In the genomic region with DNA sequence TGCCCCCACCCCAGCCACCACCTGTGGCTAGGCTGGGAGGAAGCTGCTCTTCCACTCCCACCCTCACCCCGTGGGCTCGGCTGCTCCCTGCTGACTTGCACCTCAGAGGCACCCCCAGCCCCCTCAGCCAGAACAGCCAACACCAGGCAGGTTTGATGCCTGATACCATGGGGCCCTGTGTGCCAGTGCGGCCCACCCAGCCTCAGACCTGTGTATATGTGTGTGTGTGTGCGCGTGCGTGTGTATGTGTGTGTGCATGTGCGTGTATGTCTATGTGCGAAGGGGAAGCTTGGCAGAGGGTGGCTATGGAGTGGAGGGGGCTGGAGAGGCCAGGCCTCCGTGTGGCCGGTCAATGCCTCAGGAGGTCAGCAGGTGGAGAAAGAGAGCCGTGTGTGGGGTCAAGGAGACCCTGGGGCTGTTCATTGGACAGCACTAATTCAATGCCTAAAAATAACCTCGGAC, we compare ENCODE assay signal across 8 cellular contexts. TPM values are rescaled to one million over a fixed set of nuclear protein-coding genes. Genes with fewer than 3 reads are reported as not detected.
DNase-seq lines count a peak whose midpoint lies in the region; ATAC-seq and TF ChIP-seq lines count a peak whose summit lies in the region.

No MANE protein-coding gene starts in this region.

- no peak for ATAC-seq in HG03354 (IDR thresholded peaks at IDR 0.05; ENCODE audit: poor library complexity, severe bottlenecking, unreplicated experiment)

- no peaks in the 10 kb centered on the region for H3K27me3 Mint-ChIP-seq in osteocyte (ENCODE audit: unreplicated experiment)

- H3K4me1 Mint-ChIP-seq in osteocyte (ENCODE audit: unreplicated experiment), result peaks cover 32% of the 10 kb centered on the region

- peak overlapping the region; percentile 58 for H3K9ac ChIP-seq in NT2/D1 (ENCODE audit: insufficient read length, low read depth)

- no peaks in the 10 kb centered on the region for H3K27me3 ChIP-seq in NT2/D1 (ENCODE audit: insufficient read depth, insufficient read length)

- H3K4me3 ChIP-seq in NT2/D1 (ENCODE audit: insufficient read length, low read depth), result no peak overlapping the region
- no peak overlapping the region for H3K4me3 ChIP-seq in epithelial cell of proximal tubule (ENCODE audit: low read depth, low read length)

- H3K9me3 Mint-ChIP-seq in osteocyte (ENCODE audit: unreplicated experiment), result no peaks in the 10 kb centered on the region

- peak; percentile 67 for TF ChIP-seq CTCF in epithelial cell of proximal tubule (conservative IDR thresholded peaks at IDR 0.05; ENCODE audit: low read depth, low read length)
- TF ChIP-seq CTCF in osteocyte (IDR thresholded peaks at IDR 0.05), result peak; percentile 62

- H3K36me3 ChIP-seq in NT2/D1 (ENCODE audit: insufficient read depth, insufficient read length, low read length), result no peaks in the 10 kb centered on the region

- DNase-seq in GDM1 (lab: John Stamatoyannopoulos, UW), result peak; percentile 64
- DNase-seq in NT2/D1 (ENCODE audit: low read depth, low spot score), result no peak
- DNase-seq in epithelial cell of proximal tubule (ENCODE audit: low read depth), result no peak
- DNase-seq in osteocyte (ENCODE audit: extremely low spot score, unreplicated experiment), result no peak
- no peak for DNase-seq in stimulated activated CD4-positive, alpha-beta T cell treated with anti-CD3 and anti-CD28 coated beads, Interleukin-2, amount 100 ng/mL, for 24 hours
- no peak for DNase-seq in SIG-M5 treated with dmso at 0.1 percent for 504 hours (lab: John Stamatoyannopoulos, UW; ENCODE audit: unreplicated experiment)
- no peak for DNase-seq in DMS79 (lab: John Stamatoyannopoulos, UW)

- H3K27ac Mint-ChIP-seq in osteocyte (ENCODE audit: unreplicated experiment), result no peak overlapping the region

- H3K36me3 Mint-ChIP-seq in osteocyte (ENCODE audit: unreplicated experiment), result no peaks in the 10 kb centered on the region

- H3K4me3 Mint-ChIP-seq in osteocyte (ENCODE audit: unreplicated experiment), result no peak overlapping the region

- no peaks in the 10 kb centered on the region for H3K9me3 ChIP-seq in NT2/D1 (ENCODE audit: insufficient read depth, low read length)

- H3K4me1 ChIP-seq in NT2/D1 (ENCODE audit: insufficient read depth, insufficient read length), result peaks cover 55% of the 10 kb centered on the region

RNA-seq across cellular contexts. Expression of a gene that starts 16.6 kb away (rescaled TPM):
- total RNA-seq in epithelial cell of proximal tubule (11.6 and 23.8 TPM in 2 replicates), osteocyte (43.6 and 47.9 TPM in 2 replicates)
